In genomic region chr6:42103753-42104094, GRCh38 we compare ENCODE assay signal across 11 cellular contexts. TPM values are rescaled to one million over a fixed set of nuclear protein-coding genes. Genes with fewer than 3 reads are reported as not detected.
DNase-seq lines count a peak whose midpoint lies in the region; ATAC-seq and TF ChIP-seq lines count a peak whose summit lies in the region.
"Had no signal": no experiment of that assay in that cellular context is flagged by ENCODE, and none has a peak within 500 bp of the region (broad histone marks: within the 10 kb centered on the region; RNA-seq: fewer than 3 reads in every experiment).

No MANE protein-coding gene starts in this region.

- no peak overlapping the region for H3K4me3 ChIP-seq in cardiac muscle cell
- peak overlapping the region; percentile 52; the same call in 1 of the 2 replicates for H3K4me3 ChIP-seq in iPS-20b (ENCODE audit: low read length)
- H3K4me3 ChIP-seq in thyroid gland (replicated peaks in 1 of 3), result no peak overlapping the region
- no peak overlapping the region for H3K4me3 ChIP-seq in SJCRH30

- peaks cover 44% of the 10 kb centered on the region for H3K4me1 ChIP-seq in cardiac muscle cell (ENCODE audit: low read depth)
- H3K4me1 ChIP-seq in iPS-20b (ENCODE audit: insufficient read depth, low read length), result peaks cover 4% of the 10 kb centered on the region; the same call in 1 of the 2 replicates
- peaks cover 46 to 61% of the 10 kb centered on the region in 2 donors for H3K4me1 ChIP-seq in thyroid gland
- H3K4me1 ChIP-seq in SJCRH30, result no peaks in the 10 kb centered on the region

- CTCF ChIA-PET in activated CD4-positive, alpha-beta memory T cell treated with anti-CD3 and anti-CD28 coated beads, Interleukin-2, amount 10 ng/mL, durations not matched to agents 7 days and 5 days (lab: Charles Lee), result interaction anchor here (0.6 to 2.7 kb wide), 37 partner anchors 8 to 460 kb away, joined by 3 to 30 read pairs (median 5); partner anchors contain the start of genes TAF8, TFEB, TOMM6 and UBR2

- H3K27me3 ChIP-seq in cardiac muscle cell, result no peaks in the 10 kb centered on the region
- H3K27me3 ChIP-seq in iPS-20b (ENCODE audit: insufficient read depth, low read length), result peaks cover 14% of the 10 kb centered on the region
- no peaks in the 10 kb centered on the region for H3K27me3 ChIP-seq in thyroid gland
- peaks cover 4% of the 10 kb centered on the region; the same call in 1 of the 2 replicates for H3K27me3 ChIP-seq in SJCRH30
- H3K27me3 ChIP-seq: adrenal gland had no signal

- no peak for ATAC-seq in Right ventricle myocardium superior (ENCODE audit: poor library complexity)

- WGBS in thyroid gland, 2 donors, result 61 to 62% methylated on average over 12 of the region's 12 CpGs

- H3K36me3 Mint-ChIP-seq in activated CD4-positive, alpha-beta memory T cell treated with anti-CD3 and anti-CD28 coated beads, Interleukin-2, amount 10 ng/mL, durations not matched to agents 7 days and 5 days (ENCODE audit: low read depth), result no peaks in the 10 kb centered on the region

- no peak for DNase-seq in cardiac muscle cell (ENCODE audit: low read depth in 1 of 2, low spot score in 1 of 2)
- no peak for DNase-seq in Right ventricle myocardium superior
- no peak for DNase-seq in activated CD4-positive, alpha-beta memory T cell treated with anti-CD3 and anti-CD28 coated beads, Interleukin-2, amount 10 ng/mL, durations not matched to agents 7 days and 5 days
- DNase-seq in thyroid gland, result no peak
- DNase-seq in SJCRH30, result no peak
- no peak for DNase-seq in dermis blood vessel endothelial cell
- DNase-seq in NCI-H526 treated with DMSO at 0.1 percent for 48 hours (lab: John Stamatoyannopoulos, UW), result no peak
- DNase-seq: NCI-H2227 treated with DMSO at 0.1 percent for 48 hours had no signal

- POLR2A ChIA-PET in activated CD4-positive, alpha-beta memory T cell treated with anti-CD3 and anti-CD28 coated beads, Interleukin-2, amount 10 ng/mL, durations not matched to agents 7 days and 5 days (lab: Charles Lee), result interaction anchor here (0.9 to 1.5 kb wide), 2 partner anchors 53 to 58 kb away, joined by 3 to 8 read pairs; partner anchors contain the start of gene TAF8

- no peaks in the 10 kb centered on the region for H3K9me3 Mint-ChIP-seq in activated CD4-positive, alpha-beta memory T cell treated with anti-CD3 and anti-CD28 coated beads, Interleukin-2, amount 10 ng/mL, durations not matched to agents 7 days and 5 days

- H3K9me3 ChIP-seq in cardiac muscle cell (ENCODE audit: low read depth) (no peaks in the 10 kb centered on the region), iPS-20b (ENCODE audit: insufficient read depth, low read depth, low read length) (no peaks in the 10 kb centered on the region), thyroid gland (no peaks in the 10 kb centered on the region), SJCRH30 (replicated peaks) (no peaks in the 10 kb centered on the region)
- H3K9me3 ChIP-seq: adrenal gland had no signal

- peaks cover 47% of the 10 kb centered on the region for H3K4me1 Mint-ChIP-seq in activated CD4-positive, alpha-beta memory T cell treated with anti-CD3 and anti-CD28 coated beads, Interleukin-2, amount 10 ng/mL, durations not matched to agents 7 days and 5 days

- peak overlapping the region; percentile 67 for H3K4me3 Mint-ChIP-seq in activated CD4-positive, alpha-beta memory T cell treated with anti-CD3 and anti-CD28 coated beads, Interleukin-2, amount 10 ng/mL, durations not matched to agents 7 days and 5 days

- peak overlapping the region; percentile 45; the same call in 1 of the 2 replicates for H3K9ac ChIP-seq in iPS-20b (ENCODE audit: low read depth, low read length)

- intact Hi-C loops in Right ventricle myocardium superior (cut with DNase I) (no loop called here), thyroid gland (cut with DNase I) (loop anchor here (10.0 kb wide), 1 partner anchor 61 kb away; no protein-coding TSS in a partner anchor)

- no peak for TF ChIP-seq POLR2A in thyroid gland (IDR thresholded peaks at IDR 0.05)

- H3K36me3 ChIP-seq in cardiac muscle cell (no peaks in the 10 kb centered on the region), iPS-20b (ENCODE audit: insufficient read depth, low read depth, low read length) (peaks cover 35% of the 10 kb centered on the region), thyroid gland (no peaks in the 10 kb centered on the region), SJCRH30 (no peaks in the 10 kb centered on the region)
- H3K36me3 ChIP-seq: adrenal gland had no signal

- peak overlapping the region; percentile 57 for H3K27ac Mint-ChIP-seq in activated CD4-positive, alpha-beta memory T cell treated with anti-CD3 and anti-CD28 coated beads, Interleukin-2, amount 10 ng/mL, durations not matched to agents 7 days and 5 days

- TF ChIP-seq CTCF in cardiac muscle cell (IDR thresholded peaks at IDR 0.05; ENCODE audit: low read depth, low read length), result no peak
- TF ChIP-seq CTCF in thyroid gland (IDR thresholded peaks at IDR 0.05), result no peak

- H3K27me3 Mint-ChIP-seq in activated CD4-positive, alpha-beta memory T cell treated with anti-CD3 and anti-CD28 coated beads, Interleukin-2, amount 10 ng/mL, durations not matched to agents 7 days and 5 days, result peaks cover 2% of the 10 kb centered on the region

- H3K27ac ChIP-seq in cardiac muscle cell (peak overlapping the region; percentile 64), iPS-20b (ENCODE audit: low read length) (no peak overlapping the region), thyroid gland (peak overlapping the region; percentile 80 to 89 (median 86)), SJCRH30 (no peak overlapping the region)
- H3K27ac ChIP-seq: C4-2B had no signal

RNA-seq across cellular contexts. Expression of gene C6orf132, which starts 38.7 kb away (rescaled TPM):
- total RNA-seq in cardiac muscle cell (1.7 and 2.7 TPM in 2 replicates), Right ventricle myocardium superior (1.9 TPM), thyroid gland (10 to 100 TPM; 14.8 to 34.3 (median 30.6) TPM), dermis blood vessel endothelial cell (under 0.01 TPM in 1 of 2 replicates, not detected in the other)
- polyA plus RNA-seq in cardiac muscle cell, result 0.49 and 0.56 TPM in 2 replicates
- total RNA-seq in activated CD4-positive, alpha-beta memory T cell treated with anti-CD3 and anti-CD28 coated beads, Interleukin-2, amount 10 ng/mL, durations not matched to agents 7 days and 5 days, result under 1 TPM; 0.05 to 0.10 TPM
- total RNA-seq in SJCRH30 (2014; rRNA removed; shearing (Covaris generic)), result not detected in 2 replicates

RNA-seq across cellular contexts. Expression of gene TAF8, which starts 53.4 kb away (rescaled TPM):
- total RNA-seq in cardiac muscle cell (26.7 and 31.6 TPM in 2 replicates), Right ventricle myocardium superior (28.7 TPM), thyroid gland (100 to 1,000 TPM in 1 of 4 donors, 10 to 100 TPM in 3; 52.0 to 131 (median 72.2) TPM), dermis blood vessel endothelial cell (19.1 and 20.3 TPM in 2 replicates)
- 18.3 and 25.8 TPM in 2 replicates for polyA plus RNA-seq in cardiac muscle cell
- 10 to 100 TPM; 48.0 to 55.1 TPM for total RNA-seq in activated CD4-positive, alpha-beta memory T cell treated with anti-CD3 and anti-CD28 coated beads, Interleukin-2, amount 10 ng/mL, durations not matched to agents 7 days and 5 days
- total RNA-seq in SJCRH30 (2014; rRNA removed; shearing (Covaris generic)), result 37.0 and 43.1 TPM in 2 replicates

Comparison
In these comparisons a context has a peak if more than half of its experiments do, and no peak if none do; other contexts are left out.
1. H3K27ac ChIP-seq: peak in cardiac muscle cell (single experiment) and thyroid gland (3 of 3); none in iPS-20b (single experiment) and SJCRH30 (single experiment).